In the genomic region with DNA sequence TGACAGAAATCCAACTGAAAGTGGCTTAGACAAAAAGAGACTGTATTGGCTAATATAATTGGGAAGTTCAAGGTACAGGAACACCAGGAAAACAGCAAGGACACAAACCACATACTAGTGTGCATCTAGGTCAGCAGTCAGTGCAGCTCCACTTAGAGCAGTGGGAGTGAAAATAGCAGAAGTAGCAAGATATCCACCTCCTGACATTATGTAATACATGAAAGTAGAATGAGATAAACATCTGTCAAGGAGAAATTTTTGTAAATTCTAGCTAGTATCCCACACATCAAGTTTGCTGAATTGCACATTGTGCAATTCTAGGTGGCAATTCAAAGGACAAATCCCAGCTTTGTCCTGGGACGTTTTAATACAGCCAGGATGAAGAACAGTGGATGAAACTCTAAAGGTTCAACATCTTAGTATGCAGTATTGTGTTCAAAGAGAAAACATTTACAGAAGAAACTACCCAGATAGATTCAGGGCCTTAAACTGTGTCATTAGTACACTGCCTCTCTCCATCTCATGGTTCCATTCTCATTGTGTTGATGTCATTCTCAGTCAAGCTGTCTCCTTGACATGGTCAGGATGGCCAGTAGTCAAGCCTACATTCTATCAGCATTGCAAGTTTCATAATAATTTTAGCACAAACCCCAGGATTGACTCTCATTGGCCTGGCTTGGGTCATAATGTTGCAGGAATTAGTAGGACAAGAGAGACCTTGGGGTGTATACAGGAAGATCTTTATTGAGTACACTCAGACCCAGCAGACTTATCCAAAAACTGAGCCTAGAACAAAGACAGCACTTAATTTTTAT, we compare ENCODE assay signal across 1 cellular context.
TF ChIP-seq lines count a peak whose summit lies in the region.

No MANE protein-coding gene starts in this region.

TF ChIP-seq in K562, 482 proteins besides CTCF, POLR2A, EP300 and RAD21 (continued from another document):
- 0 out of 4 replicates have a peak, but pooled peaks of 1 of the 2 experiments have one; percentile 36 for TF ChIP-seq TEAD1 (CRISPR knock-in tag; IDR thresholded peaks at IDR 0.05)
- no peak for TF ChIP-seq ZNF717 (CRISPR knock-in tag; IDR thresholded peaks at IDR 0.05)
- peak; percentile 70; the same call in 1 of the 2 replicates for TF ChIP-seq TEAD4 (IDR thresholded peaks at IDR 0.05; ENCODE audit: low read length)
- no peak for TF ChIP-seq TEAD4 (CRISPR knock-in tag; IDR thresholded peaks at IDR 0.05; ENCODE audit: borderline replicate concordance)
- no peak for TF ChIP-seq NONO (IDR thresholded peaks at IDR 0.05; ENCODE audit: low read depth in 2 of 2, low read length in 1 of 2)
- 0 out of 2 replicates have a peak, but pooled peaks have one; percentile 55 for TF ChIP-seq C11orf30 (IDR thresholded peaks at IDR 0.05; ENCODE audit: low read depth)
- TF ChIP-seq MAFG (tag; conservative IDR thresholded peaks at IDR 0.05): peak; percentile 60
- TF ChIP-seq MAFF (IDR thresholded peaks at IDR 0.05; ENCODE audit: low read length): 0 out of 2 replicates have a peak, but pooled peaks have one; percentile 2
- no peak for TF ChIP-seq KDM5B (IDR thresholded peaks at IDR 0.05; ENCODE audit: insufficient replicate concordance, low read depth, low read length)
- TF ChIP-seq ZNF586 (CRISPR knock-in tag; conservative IDR thresholded peaks at IDR 0.05): no peak
- no peak for TF ChIP-seq CEBPG (CRISPR knock-in tag; IDR thresholded peaks at IDR 0.05)
- peak; percentile 61 to 85 for TF ChIP-seq CEBPG (tag; conservative IDR thresholded peaks at IDR 0.05 in 1 of 2, IDR thresholded peaks at IDR 0.05 in 1 of 2)
- 0 out of 4 replicates have a peak, but pooled peaks have one; percentile 30 to 50 for TF ChIP-seq TRIM24 (IDR thresholded peaks at IDR 0.05)
- no peak for TF ChIP-seq IRF2 (CRISPR knock-in tag; IDR thresholded peaks at IDR 0.05)
- 0 out of 2 replicates have a peak, but pooled peaks have one; percentile 49 for TF ChIP-seq ZNF316 (IDR thresholded peaks at IDR 0.05)
- TF ChIP-seq CBX3 (IDR thresholded peaks at IDR 0.05; ENCODE audit: borderline replicate concordance in 1 of 2, low read length in 2 of 2): no peak
